1 cellular context compared by ENCODE assay signal in the genomic region with DNA sequence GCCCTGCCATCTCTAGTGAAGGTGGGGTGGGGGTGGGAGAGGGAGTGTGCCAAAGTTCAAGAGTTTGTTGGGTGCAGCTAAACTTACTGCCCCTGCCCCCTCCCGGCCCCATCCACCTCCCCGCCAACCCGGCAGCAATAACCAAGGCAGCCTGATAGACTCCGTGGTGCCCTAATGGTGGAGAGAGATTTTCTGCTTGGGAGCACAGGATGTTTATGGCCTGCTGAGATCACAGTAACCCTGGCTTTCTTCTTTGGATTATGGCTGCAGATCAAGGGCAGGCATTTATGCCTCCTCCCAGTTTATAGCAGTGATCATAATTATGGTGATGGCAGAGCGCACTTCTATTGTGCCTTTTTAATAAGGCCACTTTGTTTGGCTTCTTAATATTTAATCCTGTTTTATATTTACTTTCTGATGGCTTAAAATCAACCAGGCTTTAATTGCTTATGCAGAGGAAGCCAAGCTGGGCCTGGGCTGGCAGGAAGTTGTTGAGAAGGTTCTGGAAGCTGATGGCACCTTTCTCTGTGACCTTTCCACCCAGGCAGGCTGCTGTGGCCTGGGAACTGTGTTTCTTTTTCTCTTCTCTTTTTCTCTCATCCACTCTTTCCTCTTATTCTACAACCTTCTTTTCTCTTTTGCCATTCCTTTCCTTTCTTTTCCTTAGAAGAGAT.
TF ChIP-seq lines count a peak whose summit lies in the region.

No MANE protein-coding gene starts in this region.

TF ChIP-seq in HEK293, 187 proteins besides CTCF, POLR2A, EP300 and RAD21 (continued from another document):
- TF ChIP-seq ZNF335 (tag by site-specific recombination; conservative IDR thresholded peaks at IDR 0.05): no peak
- no peak for TF ChIP-seq PRDM2 (tag by site-specific recombination; IDR thresholded peaks at IDR 0.05; ENCODE audit: borderline replicate concordance)
- no peak for TF ChIP-seq ZNF629 (tag by site-specific recombination; IDR thresholded peaks at IDR 0.05)
- TF ChIP-seq ZNF423 (tag by site-specific recombination; IDR thresholded peaks at IDR 0.05): no peak
- TF ChIP-seq ZNF404 (tag by site-specific recombination; IDR thresholded peaks at IDR 0.05): no peak
- TF ChIP-seq ZNF670 (tag by site-specific recombination; IDR thresholded peaks at IDR 0.05; ENCODE audit: low read depth): no peak
- TF ChIP-seq ZNF658 (tag by site-specific recombination; IDR thresholded peaks at IDR 0.05): no peak
- no peak for TF ChIP-seq ZNF664 (tag by site-specific recombination; IDR thresholded peaks at IDR 0.05)
- TF ChIP-seq ZNF510 (tag by site-specific recombination; IDR thresholded peaks at IDR 0.05; ENCODE audit: insufficient replicate concordance): no peak
- peak; percentile 60; the same call in 1 of the 2 replicates for TF ChIP-seq ZNF843 (tag by site-specific recombination; IDR thresholded peaks at IDR 0.05)
- TF ChIP-seq ZNF623 (tag by site-specific recombination; IDR thresholded peaks at IDR 0.05): no peak
- no peak for TF ChIP-seq ZNF677 (tag by site-specific recombination; IDR thresholded peaks at IDR 0.05)
- TF ChIP-seq ZNF2 (tag by site-specific recombination; IDR thresholded peaks at IDR 0.05): no peak
- no peak for TF ChIP-seq ZFP41 (tag by site-specific recombination; IDR thresholded peaks at IDR 0.05; ENCODE audit: borderline replicate concordance)
- TF ChIP-seq IKZF3 (tag by site-specific recombination; IDR thresholded peaks at IDR 0.05): 0 out of 2 replicates have a peak, but pooled peaks have one; percentile 23
- no peak for TF ChIP-seq ZNF148 (tag by site-specific recombination; IDR thresholded peaks at IDR 0.05; ENCODE audit: borderline replicate concordance)
- peak; percentile 44; the same call in 1 of the 2 replicates for TF ChIP-seq OSR2 (tag by site-specific recombination; IDR thresholded peaks at IDR 0.05)
- TF ChIP-seq ZNF121 (tag by site-specific recombination; IDR thresholded peaks at IDR 0.05): no peak
- TF ChIP-seq, protein P1, sequence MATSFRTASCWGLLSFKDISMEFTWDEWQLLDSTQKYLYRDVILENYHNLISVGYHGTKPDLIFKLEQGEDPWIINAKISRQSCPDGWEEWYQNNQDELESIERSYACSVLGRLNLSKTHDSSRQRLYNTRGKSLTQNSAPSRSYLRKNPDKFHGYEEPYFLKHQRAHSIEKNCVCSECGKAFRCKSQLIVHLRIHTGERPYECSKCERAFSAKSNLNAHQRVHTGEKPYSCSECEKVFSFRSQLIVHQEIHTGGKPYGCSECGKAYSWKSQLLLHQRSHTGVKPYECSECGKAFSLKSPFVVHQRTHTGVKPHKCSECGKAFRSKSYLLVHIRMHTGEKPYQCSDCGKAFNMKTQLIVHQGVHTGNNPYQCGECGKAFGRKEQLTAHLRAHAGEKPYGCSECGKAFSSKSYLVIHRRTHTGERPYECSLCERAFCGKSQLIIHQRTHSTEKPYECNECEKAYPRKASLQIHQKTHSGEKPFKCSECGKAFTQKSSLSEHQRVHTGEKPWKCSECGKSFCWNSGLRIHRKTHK (tag by site-specific recombination; IDR thresholded peaks at IDR 0.05): no peak
- peak; percentile 90 for TF ChIP-seq FEZF1 (tag by site-specific recombination; IDR thresholded peaks at IDR 0.05)
- no peak for TF ChIP-seq ZNF140 (tag by site-specific recombination; IDR thresholded peaks at IDR 0.05)
- no peak for TF ChIP-seq ZNF184 (tag by site-specific recombination; IDR thresholded peaks at IDR 0.05)
- TF ChIP-seq, protein P2, sequence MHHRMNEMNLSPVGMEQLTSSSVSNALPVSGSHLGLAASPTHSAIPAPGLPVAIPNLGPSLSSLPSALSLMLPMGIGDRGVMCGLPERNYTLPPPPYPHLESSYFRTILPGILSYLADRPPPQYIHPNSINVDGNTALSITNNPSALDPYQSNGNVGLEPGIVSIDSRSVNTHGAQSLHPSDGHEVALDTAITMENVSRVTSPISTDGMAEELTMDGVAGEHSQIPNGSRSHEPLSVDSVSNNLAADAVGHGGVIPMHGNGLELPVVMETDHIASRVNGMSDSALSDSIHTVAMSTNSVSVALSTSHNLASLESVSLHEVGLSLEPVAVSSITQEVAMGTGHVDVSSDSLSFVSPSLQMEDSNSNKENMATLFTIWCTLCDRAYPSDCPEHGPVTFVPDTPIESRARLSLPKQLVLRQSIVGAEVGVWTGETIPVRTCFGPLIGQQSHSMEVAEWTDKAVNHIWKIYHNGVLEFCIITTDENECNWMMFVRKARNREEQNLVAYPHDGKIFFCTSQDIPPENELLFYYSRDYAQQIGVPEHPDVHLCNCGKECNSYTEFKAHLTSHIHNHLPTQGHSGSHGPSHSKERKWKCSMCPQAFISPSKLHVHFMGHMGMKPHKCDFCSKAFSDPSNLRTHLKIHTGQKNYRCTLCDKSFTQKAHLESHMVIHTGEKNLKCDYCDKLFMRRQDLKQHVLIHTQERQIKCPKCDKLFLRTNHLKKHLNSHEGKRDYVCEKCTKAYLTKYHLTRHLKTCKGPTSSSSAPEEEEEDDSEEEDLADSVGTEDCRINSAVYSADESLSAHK (tag by site-specific recombination; IDR thresholded peaks at IDR 0.05): peak; percentile 40; the same call in 1 of the 2 replicates
- TF ChIP-seq ZBTB17 (tag by site-specific recombination; IDR thresholded peaks at IDR 0.05): no peak
- TF ChIP-seq, protein P3, sequence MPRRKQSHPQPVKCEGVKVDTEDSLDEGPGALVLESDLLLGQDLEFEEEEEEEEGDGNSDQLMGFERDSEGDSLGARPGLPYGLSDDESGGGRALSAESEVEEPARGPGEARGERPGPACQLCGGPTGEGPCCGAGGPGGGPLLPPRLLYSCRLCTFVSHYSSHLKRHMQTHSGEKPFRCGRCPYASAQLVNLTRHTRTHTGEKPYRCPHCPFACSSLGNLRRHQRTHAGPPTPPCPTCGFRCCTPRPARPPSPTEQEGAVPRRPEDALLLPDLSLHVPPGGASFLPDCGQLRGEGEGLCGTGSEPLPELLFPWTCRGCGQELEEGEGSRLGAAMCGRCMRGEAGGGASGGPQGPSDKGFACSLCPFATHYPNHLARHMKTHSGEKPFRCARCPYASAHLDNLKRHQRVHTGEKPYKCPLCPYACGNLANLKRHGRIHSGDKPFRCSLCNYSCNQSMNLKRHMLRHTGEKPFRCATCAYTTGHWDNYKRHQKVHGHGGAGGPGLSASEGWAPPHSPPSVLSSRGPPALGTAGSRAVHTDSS (tag by site-specific recombination; IDR thresholded peaks at IDR 0.05): no peak
- no peak for TF ChIP-seq MZF1 (tag by site-specific recombination; IDR thresholded peaks at IDR 0.05; ENCODE audit: borderline replicate concordance)
- TF ChIP-seq ZNF791 (tag by site-specific recombination; IDR thresholded peaks at IDR 0.05): no peak
- no peak for TF ChIP-seq ZNF132 (tag by site-specific recombination; IDR thresholded peaks at IDR 0.05; ENCODE audit: borderline replicate concordance)
- TF ChIP-seq HOXD13 (CRISPR knock-in tag; IDR thresholded peaks at IDR 0.05; ENCODE audit: borderline replicate concordance): no peak
- no peak for TF ChIP-seq ZNF626 (tag by site-specific recombination; IDR thresholded peaks at IDR 0.05)
- TF ChIP-seq ZNF391 (tag by site-specific recombination; IDR thresholded peaks at IDR 0.05; ENCODE audit: borderline replicate concordance, low read depth): no peak
- no peak for TF ChIP-seq ZNF37A (tag by site-specific recombination; IDR thresholded peaks at IDR 0.05)
- TF ChIP-seq ZNF660 (tag by site-specific recombination; IDR thresholded peaks at IDR 0.05): no peak
TF ChIP-seq in HEK293: peak in this region for 10.
